In the genomic region with DNA sequence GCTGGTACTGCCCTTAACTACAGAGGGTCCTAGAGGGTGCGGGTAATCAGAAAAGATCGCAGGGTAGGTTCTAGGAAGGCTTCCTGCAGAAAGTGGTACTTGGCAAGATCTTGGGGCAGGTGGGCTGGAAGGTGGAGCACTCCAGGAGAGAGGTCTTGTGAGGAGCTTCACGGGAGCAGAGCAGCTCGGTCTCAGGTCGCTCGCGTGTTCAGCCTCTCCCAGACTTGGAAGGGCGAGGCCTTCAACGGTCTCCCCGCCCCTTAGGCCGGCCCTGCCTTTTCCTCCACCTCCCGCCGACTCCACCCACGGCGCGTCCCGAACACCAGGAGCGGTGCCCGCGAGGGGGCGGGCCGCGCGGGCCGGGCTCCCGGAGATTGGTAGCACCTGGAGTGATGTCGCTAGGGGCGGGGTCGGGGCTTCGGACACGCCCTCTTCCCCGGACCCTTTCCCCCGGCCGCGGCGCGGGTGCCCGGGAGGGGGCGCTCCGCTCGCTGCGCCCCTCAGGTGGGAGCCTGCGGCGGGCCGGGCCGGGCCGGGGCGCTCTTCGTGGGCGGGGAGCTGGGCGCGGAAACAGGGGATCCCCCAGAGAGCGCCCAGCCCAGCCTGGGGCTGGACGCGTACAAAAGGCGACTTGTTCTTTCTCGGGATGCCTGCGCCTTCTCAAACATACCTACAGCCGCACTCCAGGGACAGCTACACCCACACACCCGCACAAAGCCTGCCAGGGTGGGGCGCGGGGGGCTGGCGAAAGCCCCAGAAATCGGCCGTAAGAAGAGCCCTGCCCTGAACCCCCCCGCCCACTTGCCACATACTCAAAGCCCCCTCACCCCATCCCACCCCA, we compare ENCODE assay signal across 8 cellular contexts. TPM values are rescaled to one million over a fixed set of nuclear protein-coding genes. Genes with fewer than 3 reads are reported as not detected.
DNase-seq lines count a peak whose midpoint lies in the region; ATAC-seq lines count a peak whose summit lies in the region.

No MANE protein-coding gene starts in this region.

- no peak overlapping the region for H3K4me3 ChIP-seq in mesendoderm (ENCODE audit: low read length)

- H3K9ac ChIP-seq in mesendoderm (ENCODE audit: low read length) = peak overlapping the region; percentile 50

- H3K79me2 ChIP-seq in mesendoderm (ENCODE audit: control insufficient read depth, insufficient read depth, low read length) = peaks cover 19% of the 10 kb centered on the region

- DNase-seq in AG08396 (ENCODE audit: low spot score) (peak; percentile 95), NCI-H69 (lab: John Stamatoyannopoulos, UW) (peak; percentile 95), mesendoderm (peak; percentile 97)
- peak; percentile 77 to 82 for DNase-seq in activated CD8-positive, alpha-beta memory T cell treated with anti-CD3 and anti-CD28 coated beads for 1 hour (ENCODE audit: extremely low read depth in 1 of 2, low read depth in 1 of 2)
- DNase-seq in effector CD8-positive, alpha-beta T cell (lab: John Stamatoyannopoulos, UW) = peak; percentile 94
- DNase-seq in stimulated activated CD8-positive, alpha-beta memory T cell treated with anti-CD3 and anti-CD28 coated beads, Interleukin-15, amount 100 ng/mL, for 4 hours (ENCODE audit: low read depth in 2 of 2) = peak; percentile 71 to 78

- H3K18ac ChIP-seq in mesendoderm (ENCODE audit: low read length) = peak overlapping the region; percentile 13

- H3K36me3 ChIP-seq in mesendoderm (ENCODE audit: control insufficient read depth, insufficient read depth, low read length) = no peaks in the 10 kb centered on the region

- no peak overlapping the region for H4K5ac ChIP-seq in mesendoderm (ENCODE audit: low read length)

- H2BK15ac ChIP-seq in mesendoderm (replicated peaks; ENCODE audit: low read depth) = no peak overlapping the region

- H2BK5ac ChIP-seq in mesendoderm (ENCODE audit: low read length) = peak overlapping the region; percentile 31

- no peak overlapping the region for H3K23ac ChIP-seq in mesendoderm (ENCODE audit: low read length)

- H3K27ac ChIP-seq in mesendoderm (ENCODE audit: low read depth, low read length) = no peak overlapping the region

- H4K8ac ChIP-seq in mesendoderm (ENCODE audit: low read depth, low read length) = no peak overlapping the region

- peaks cover 31% of the 10 kb centered on the region for H3K79me1 ChIP-seq in mesendoderm (ENCODE audit: low read length)

- H2AK5ac ChIP-seq in mesendoderm (ENCODE audit: low read length) = no peak overlapping the region

- no peak overlapping the region for H3K4ac ChIP-seq in mesendoderm (ENCODE audit: low read depth, low read length)

- no peak overlapping the region for H2BK120ac ChIP-seq in mesendoderm (ENCODE audit: low read depth, low read length)

- no peaks in the 10 kb centered on the region for H3K27me3 ChIP-seq in mesendoderm (ENCODE audit: insufficient read depth, low read length, poor library complexity)

- ATAC-seq in GM18907 (IDR thresholded peaks at IDR 0.05; ENCODE audit: unreplicated experiment) = peak; percentile 88
- ATAC-seq in HG03135 (IDR thresholded peaks at IDR 0.05; ENCODE audit: unreplicated experiment) = peak; percentile 83

- H3K56ac ChIP-seq in mesendoderm (ENCODE audit: low read length) = peak overlapping the region; percentile 65

- no CpG with 5 or more reads among the region's 66 CpGs for WGBS in mesendoderm (ENCODE audit: extremely low coverage, insufficient coverage, low lambda C conversion rate)

- H3K4me1 ChIP-seq in mesendoderm (ENCODE audit: control insufficient read depth, low read depth, low read length) = peaks cover 57% of the 10 kb centered on the region

- peak overlapping the region; percentile 36 for H3K4me2 ChIP-seq in mesendoderm (ENCODE audit: low read length)

RNA-seq across cellular contexts. Expression of gene AHDC1, which starts 35.5 kb away (rescaled TPM):
- 8.1 TPM for polyA plus RNA-seq in mesendoderm (2013, experiment 1 of 2)
- polyA plus RNA-seq in mesendoderm (2013, experiment 2 of 2) = 8.0 TPM
